Comparison of ENCODE assay signal across 8 cellular contexts in the genomic region with DNA sequence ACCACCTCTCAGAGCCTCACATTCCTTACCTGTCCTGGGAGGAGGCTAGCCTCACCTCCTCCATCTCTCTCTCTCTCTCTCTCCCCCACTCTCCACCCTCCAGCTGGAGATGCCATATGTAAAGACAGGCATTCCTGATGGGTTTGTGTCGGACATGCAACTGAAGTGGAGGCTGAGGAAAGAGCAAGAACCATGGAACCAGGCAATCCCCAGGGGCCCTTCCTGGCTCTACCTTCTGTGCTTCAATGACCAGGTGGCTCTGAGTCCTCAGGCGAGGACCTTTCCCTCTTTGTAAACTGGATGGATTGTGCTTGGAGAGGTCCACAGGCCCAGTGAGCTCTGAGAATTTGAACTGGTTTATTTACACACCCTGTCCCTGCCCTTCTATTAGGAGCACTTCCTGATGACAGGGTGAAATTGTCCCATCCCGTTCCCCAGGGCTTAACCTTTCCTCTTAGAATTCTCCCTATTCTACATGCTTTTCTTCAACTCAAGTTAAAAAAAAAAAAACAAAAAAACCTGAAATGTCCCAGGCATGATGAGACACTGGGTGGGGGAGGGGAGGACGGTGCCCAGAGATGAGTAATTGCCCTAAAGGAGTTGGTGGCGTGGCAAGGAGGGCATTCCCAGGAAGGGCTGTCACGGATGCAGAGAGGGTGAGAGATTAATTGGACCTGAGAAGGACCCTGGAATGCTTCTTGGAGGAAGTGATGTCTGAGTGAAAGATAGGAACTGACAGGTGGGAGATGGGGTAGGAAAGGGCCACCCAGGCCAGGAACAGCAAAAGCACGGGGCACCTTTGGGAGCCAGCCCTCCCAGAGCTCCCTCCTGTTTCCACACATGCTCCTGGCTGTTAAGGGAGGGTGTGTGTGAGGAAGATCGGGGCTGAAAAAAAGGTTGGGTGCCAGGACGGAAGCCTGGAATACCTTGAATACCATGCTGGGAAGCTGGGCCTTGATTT. TPM values are rescaled to one million over a fixed set of nuclear protein-coding genes. Genes with fewer than 3 reads are reported as not detected.
DNase-seq lines count a peak whose midpoint lies in the region; ATAC-seq and TF ChIP-seq lines count a peak whose summit lies in the region.
"Had no signal": no experiment of that assay in that cellular context is flagged by ENCODE, and none has a peak within 500 bp of the region (broad histone marks: within the 10 kb centered on the region; RNA-seq: fewer than 3 reads in every experiment).

No MANE protein-coding gene starts in this region.

- CTCF ChIA-PET in RWPE1 (lab: Yijun Ruan, JAX): interaction anchor here (0.7 to 2.4 kb wide), 2 partner anchors 17 to 102 kb away, joined by 3 to 9 read pairs; no protein-coding TSS in a partner anchor

- H3K4me1 ChIP-seq in skeletal muscle tissue (ENCODE audit: control insufficient read depth in 3 of 3, insufficient read depth in 3 of 3, low read length in 3 of 3): peaks cover 84 to 91% (median 88%) of the 10 kb centered on the region in 3 donors

- H3K9me3 ChIP-seq in skeletal muscle tissue (ENCODE audit: control insufficient read depth in 3 of 3, low read length in 3 of 3): no peaks in the 10 kb centered on the region
- H3K9me3 ChIP-seq: neutrophil had no signal

- no peaks in the 10 kb centered on the region for H3K27me3 ChIP-seq in skeletal muscle tissue (ENCODE audit: control insufficient read depth in 3 of 3, insufficient read depth in 3 of 3, low read length in 3 of 3)
- H3K27me3 ChIP-seq: neutrophil had no signal

- POLR2A ChIA-PET in RWPE1 (lab: Yijun Ruan, JAX; ENCODE audit: low non-redundant PET): no interaction called here

- H3K27ac ChIP-seq in RWPE1: peak overlapping the region; percentile 99
- peak overlapping the region; percentile 73 for H3K27ac ChIP-seq in skeletal muscle tissue (ENCODE audit: low read depth, low read length)
- H3K27ac ChIP-seq: neutrophil had no signal

- peak; percentile 77 for DNase-seq in GM04504 (ENCODE audit: low read depth)
- DNase-seq in RWPE1 (ENCODE audit: low spot score): peak; percentile 93
- DNase-seq in fibroblast of gingiva (ENCODE audit: low read depth): peak; percentile 72
- no peak for DNase-seq in stimulated activated CD4-positive, alpha-beta T cell treated with anti-CD3 and anti-CD28 coated beads, Interleukin-4, amount 100 ng/mL, for 24 hours

- peaks cover 7 to 11% (median 10%) of the 10 kb centered on the region in 3 donors for H3K36me3 ChIP-seq in skeletal muscle tissue (ENCODE audit: control insufficient read depth in 3 of 3, insufficient read depth in 3 of 3, low read length in 3 of 3)
- H3K36me3 ChIP-seq: neutrophil had no signal

- peak overlapping the region; percentile 40 to 68 (median 66) for H3K9ac ChIP-seq in skeletal muscle tissue (ENCODE audit: low read depth in 1 of 3, low read length in 3 of 3)

- ATAC-seq in HG02588 (IDR thresholded peaks at IDR 0.05; ENCODE audit: unreplicated experiment) (no peak), GM18520 (IDR thresholded peaks at IDR 0.05; ENCODE audit: unreplicated experiment) (no peak)

- no peak for TF ChIP-seq CTCF in RWPE1 (conservative IDR thresholded peaks at IDR 0.05; ENCODE audit: low read depth)

- H3K4me3 ChIP-seq in skeletal muscle tissue (ENCODE audit: low read length in 3 of 3): no peak overlapping the region

RNA-seq across cellular contexts. Expression of a gene that starts 50.2 kb away (rescaled TPM):
- 25.6 TPM for total RNA-seq in skeletal muscle tissue
